17 cellular contexts compared by ENCODE assay signal in genomic region chr10:133405844-133406527, GRCh38. TPM values are rescaled to one million over a fixed set of nuclear protein-coding genes. Genes with fewer than 3 reads are reported as not detected.
DNase-seq lines count a peak whose midpoint lies in the region; ATAC-seq and TF ChIP-seq lines count a peak whose summit lies in the region.
"Had no signal": no experiment of that assay in that cellular context is flagged by ENCODE, and none has a peak within 500 bp of the region (broad histone marks: within the 10 kb centered on the region; RNA-seq: fewer than 3 reads in every experiment).

No MANE protein-coding gene starts in this region.

- WGBS in stomach, 5 donors, result 80 to 96% (median 91%) methylated on average over 8 of the region's 8 CpGs

- intact Hi-C loops in natural killer cell (cut with micrococcal nuclease), result no loop called here
- intact Hi-C loops in stomach (cut with DNase I; ENCODE audit: low total_unique reads), result no loop called here
- intact Hi-C loops in left lung (cut with DNase I), result no loop called here

- H3K36me3 Mint-ChIP-seq in natural killer cell treated with Interleukin-12 subunit alpha and Interleukin-12 subunit beta and Interleukin-15 and Interleukin-18, amount 100 ng/mL, for 72 hours, result peaks cover 50% of the 10 kb centered on the region
- peaks cover 42% of the 10 kb centered on the region for H3K36me3 Mint-ChIP-seq in natural killer cell
- H3K36me3 Mint-ChIP-seq in T-helper 2 cell treated with Interferon-gamma antibody and Interleukin-4, amounts not matched to agents 5 μg/mL and 100 μg/mL, for 36 hours (ENCODE audit: low read depth), result peaks cover 77% of the 10 kb centered on the region

- no peaks in the 10 kb centered on the region for H3K9me3 Mint-ChIP-seq in natural killer cell treated with Interleukin-12 subunit alpha and Interleukin-12 subunit beta and Interleukin-15 and Interleukin-18, amount 100 ng/mL, for 72 hours
- peaks cover 0 to 2% of the 10 kb centered on the region in 2 donors for H3K9me3 Mint-ChIP-seq in natural killer cell
- H3K9me3 Mint-ChIP-seq in T-helper 2 cell treated with Interferon-gamma antibody and Interleukin-4, amounts not matched to agents 5 μg/mL and 100 μg/mL, for 36 hours, result peaks cover 31% of the 10 kb centered on the region

- H3K27me3 ChIP-seq in stomach, result no peaks in the 10 kb centered on the region
- H3K27me3 ChIP-seq in left lung, result no peaks in the 10 kb centered on the region
- H3K27me3 ChIP-seq: cardiac muscle cell, testis had no signal

- H3K4me1 ChIP-seq in stomach, result peaks cover 0 to 3% (median under 1%) of the 10 kb centered on the region in 4 donors
- H3K4me1 ChIP-seq in left lung, result peaks cover 0 to 6% of the 10 kb centered on the region in 2 donors

- H3K9me3 ChIP-seq in stomach (peaks cover 0 to 8% (median 5%) of the 10 kb centered on the region in 4 donors), left lung (peaks cover under 1 to 5% of the 10 kb centered on the region in 2 donors)
- H3K9me3 ChIP-seq: testis had no signal

- H3K27me3 Mint-ChIP-seq in natural killer cell treated with Interleukin-12 subunit alpha and Interleukin-12 subunit beta and Interleukin-15 and Interleukin-18, amount 100 ng/mL, for 72 hours, result no peaks in the 10 kb centered on the region
- H3K27me3 Mint-ChIP-seq in natural killer cell (ENCODE audit: low read depth in 2 of 2), result no peaks in the 10 kb centered on the region
- H3K27me3 Mint-ChIP-seq in T-helper 2 cell treated with Interferon-gamma antibody and Interleukin-4, amounts not matched to agents 5 μg/mL and 100 μg/mL, for 36 hours (ENCODE audit: low read depth), result no peaks in the 10 kb centered on the region

- H3K27ac ChIP-seq in stomach (no peak overlapping the region), left lung (no peak overlapping the region)
- H3K27ac ChIP-seq: C4-2B, cardiac muscle cell, testis had no signal

- H3K27ac Mint-ChIP-seq in natural killer cell treated with Interleukin-12 subunit alpha and Interleukin-12 subunit beta and Interleukin-15 and Interleukin-18, amount 100 ng/mL, for 72 hours, result peak overlapping the region; percentile 3 to 6
- peak overlapping the region in 1 of 2 donors; percentile 51 for H3K27ac Mint-ChIP-seq in natural killer cell
- peak overlapping the region; percentile 8 for H3K27ac Mint-ChIP-seq in T-helper 2 cell treated with Interferon-gamma antibody and Interleukin-4, amounts not matched to agents 5 μg/mL and 100 μg/mL, for 36 hours

- H3K4me3 ChIP-seq in stomach, result no peak overlapping the region
- H3K4me3 ChIP-seq in left lung, result no peak overlapping the region
- H3K4me3 ChIP-seq: cardiac muscle cell, testis had no signal

- TF ChIP-seq CTCF in natural killer cell (IDR thresholded peaks at IDR 0.05), result no peak
- TF ChIP-seq CTCF in stomach (IDR thresholded peaks at IDR 0.05), result no peak
- no peak for TF ChIP-seq CTCF in left lung (IDR thresholded peaks at IDR 0.05)

- no peak for DNase-seq in natural killer cell treated with Interleukin-12 subunit alpha and Interleukin-12 subunit beta and Interleukin-15 and Interleukin-18, amount 100 ng/mL, for 72 hours (ENCODE audit: low spot score)
- no peak for DNase-seq in natural killer cell
- no peak for DNase-seq in T-helper 2 cell treated with Interferon-gamma antibody and Interleukin-4, amounts not matched to agents 5 μg/mL and 100 μg/mL, for 36 hours (ENCODE audit: low spot score)
- DNase-seq in stomach, result peak; percentile 13
- DNase-seq in G401 (ENCODE audit: low spot score), result no peak
- DNase-seq in left lung, result no peak
- DNase-seq: activated CD4-positive, alpha-beta T cell treated with anti-CD3 and anti-CD28 coated beads, Interleukin-2, amount 50 U/mL, for 1 hour; H7; left cardiac atrium; NCI-H2107; SIG-M5; stimulated activated CD4-positive, alpha-beta T cell treated with anti-CD3 and anti-CD28 coated beads, Interleukin-2, amount 100 ng/mL, for 48 hours; testis had no signal

- ATAC-seq in natural killer cell treated with Interleukin-12 subunit alpha and Interleukin-12 subunit beta and Interleukin-15 and Interleukin-18, amount 100 ng/mL, for 72 hours, result no peak
- ATAC-seq in natural killer cell (no peak), HG02642 (IDR thresholded peaks at IDR 0.05; ENCODE audit: poor library complexity, unreplicated experiment) (peak; percentile 44), HG03097 (IDR thresholded peaks at IDR 0.05; ENCODE audit: low FRiP score, unreplicated experiment) (no peak), left lung (no peak)
- ATAC-seq: left cardiac atrium had no signal

- no peak for TF ChIP-seq EP300 in stomach (IDR thresholded peaks at IDR 0.05)

- peaks cover 46 to 56% of the 10 kb centered on the region in 2 donors for H3K4me1 Mint-ChIP-seq in natural killer cell treated with Interleukin-12 subunit alpha and Interleukin-12 subunit beta and Interleukin-15 and Interleukin-18, amount 100 ng/mL, for 72 hours (ENCODE audit: low read depth in 2 of 2)
- peaks cover 47 to 51% of the 10 kb centered on the region in 2 donors for H3K4me1 Mint-ChIP-seq in natural killer cell
- peaks cover 32% of the 10 kb centered on the region for H3K4me1 Mint-ChIP-seq in T-helper 2 cell treated with Interferon-gamma antibody and Interleukin-4, amounts not matched to agents 5 μg/mL and 100 μg/mL, for 36 hours (ENCODE audit: low read depth)

- in situ Hi-C loops in G401 (cut with HindIII; ENCODE audit: low sequenced_read_pairs), result no loop called here

- no peak overlapping the region for H3K4me3 Mint-ChIP-seq in natural killer cell treated with Interleukin-12 subunit alpha and Interleukin-12 subunit beta and Interleukin-15 and Interleukin-18, amount 100 ng/mL, for 72 hours
- no peak overlapping the region for H3K4me3 Mint-ChIP-seq in natural killer cell
- no peak overlapping the region for H3K4me3 Mint-ChIP-seq in T-helper 2 cell treated with Interferon-gamma antibody and Interleukin-4, amounts not matched to agents 5 μg/mL and 100 μg/mL, for 36 hours

- H3K36me3 ChIP-seq in stomach, result peaks cover 29 to 99% (median 95%) of the 10 kb centered on the region in 4 donors
- H3K36me3 ChIP-seq in left lung, result peaks cover 0 to 83% of the 10 kb centered on the region in 2 donors

- no peak for TF ChIP-seq POLR2A in stomach (IDR thresholded peaks at IDR 0.05)

RNA-seq across cellular contexts. Expression of gene MTG1, which starts 12.0 kb away (rescaled TPM):
- total RNA-seq in natural killer cell treated with Interleukin-12 subunit alpha and Interleukin-12 subunit beta and Interleukin-15 and Interleukin-18, amount 100 ng/mL, for 72 hours, result 100 to 1,000 TPM in 1 of 2 donors, 10 to 100 TPM in 1; 44.2 to 105 TPM
- 10 to 100 TPM; 64.3 to 76.3 (median 67.1) TPM for total RNA-seq in natural killer cell
- 100 to 1,000 TPM in 3 of 5 donors, 10 to 100 TPM in 2; 36.7 to 177 (median 133) TPM for total RNA-seq in stomach
- 10 to 100 TPM; 38.8 to 52.9 (median 41.3) TPM for polyA plus RNA-seq in stomach
- total RNA-seq in G401 (2014; rRNA removed; shearing (Covaris generic)), result 60.7 and 66.8 TPM in 2 replicates
- total RNA-seq in left lung, result 10 to 100 TPM; 31.5 to 46.5 TPM

RNA-seq across cellular contexts. Expression of gene SPRN, which starts 18.4 kb away (rescaled TPM):
- not detected for total RNA-seq in natural killer cell treated with Interleukin-12 subunit alpha and Interleukin-12 subunit beta and Interleukin-15 and Interleukin-18, amount 100 ng/mL, for 72 hours
- total RNA-seq in natural killer cell (not detected), stomach (not detected), left lung (under 1 TPM in 1 of 2 donors, not detected in 1; 0.52 TPM)
- polyA plus RNA-seq in stomach, result 1 to 10 TPM in 1 of 3 donors, under 1 TPM in 1, not detected in 1; 0.18 to 5.2 TPM
- total RNA-seq in G401 (2014; rRNA removed; shearing (Covaris generic)), result not detected in 2 replicates
- total RNA-seq: H7, left cardiac atrium had no signal

RNA-seq across cellular contexts. Expression of gene PAOX, which starts 26.9 kb away (rescaled TPM):
- 1 to 10 TPM; 2.0 to 2.1 TPM for total RNA-seq in natural killer cell treated with Interleukin-12 subunit alpha and Interleukin-12 subunit beta and Interleukin-15 and Interleukin-18, amount 100 ng/mL, for 72 hours
- total RNA-seq in natural killer cell, result 1 to 10 TPM; 4.2 to 5.8 (median 5.5) TPM
- total RNA-seq in stomach, result 10 to 100 TPM in 4 of 5 donors, 1 to 10 TPM in 1; 3.3 to 40.0 (median 12.9) TPM
- polyA plus RNA-seq in stomach, result 10 to 100 TPM in 1 of 3 donors, 1 to 10 TPM in 2; 4.7 to 10.3 (median 6.8) TPM
- total RNA-seq in G401 (2014; rRNA removed; shearing (Covaris generic)), result 11.7 and 13.9 TPM in 2 replicates
- total RNA-seq in left lung, result 1 to 10 TPM; 5.7 to 7.1 TPM

RNA-seq across cellular contexts. Expression of gene ECHS1, which starts 32.8 kb away (rescaled TPM):
- 10 to 100 TPM; 44.5 to 52.7 TPM for total RNA-seq in natural killer cell treated with Interleukin-12 subunit alpha and Interleukin-12 subunit beta and Interleukin-15 and Interleukin-18, amount 100 ng/mL, for 72 hours
- total RNA-seq in natural killer cell (10 to 100 TPM; 17.7 to 21.3 (median 19.9) TPM), stomach (10 to 100 TPM in 4 of 5 donors, 1 to 10 TPM in 1; 5.3 to 81.7 (median 46.8) TPM), left lung (10 to 100 TPM; 71.0 to 85.9 TPM)
- 100 to 1,000 TPM in 2 of 3 donors, 10 to 100 TPM in 1; 99.6 to 103 (median 103) TPM for polyA plus RNA-seq in stomach
- total RNA-seq in G401 (2014; rRNA removed; shearing (Covaris generic)), result 105 and 118 TPM in 2 replicates

RNA-seq across cellular contexts. Expression of gene SCART1, which starts 47.8 kb away (rescaled TPM):
- total RNA-seq in natural killer cell treated with Interleukin-12 subunit alpha and Interleukin-12 subunit beta and Interleukin-15 and Interleukin-18, amount 100 ng/mL, for 72 hours, result 1 to 10 TPM; 2.0 to 3.6 TPM
- total RNA-seq in natural killer cell, result 10 to 100 TPM in 1 of 3 donors, 1 to 10 TPM in 2; 8.6 to 13.8 (median 9.9) TPM
- total RNA-seq in stomach, result 1 to 10 TPM in 4 of 5 donors, under 1 TPM in 1; 0.89 to 9.3 (median 8.1) TPM
- under 1 TPM in 2 of 3 donors, not detected in 1; 0.43 to 0.44 TPM for polyA plus RNA-seq in stomach
- 0.10 and 0.18 TPM in 2 replicates for total RNA-seq in G401 (2014; rRNA removed; shearing (Covaris generic))
- total RNA-seq in left lung, result 1 to 10 TPM; 1.2 to 1.7 TPM
